In genomic region chr6:38307730-38308129, GRCh38 we compare ENCODE assay signal across 12 cellular contexts.
DNase-seq lines count a peak whose midpoint lies in the region; ATAC-seq and TF ChIP-seq lines count a peak whose summit lies in the region.
"Had no signal": no experiment of that assay in that cellular context is flagged by ENCODE, and none has a peak within 500 bp of the region (broad histone marks: within the 10 kb centered on the region; RNA-seq: fewer than 3 reads in every experiment).

No MANE protein-coding gene starts in this region.

- H3K4me1 ChIP-seq in adipocyte (ENCODE audit: control insufficient read depth, insufficient read depth, low read length): peaks cover 5% of the 10 kb centered on the region

- no peak overlapping the region for H3K4me3 ChIP-seq in GM12864 (ENCODE audit: low read depth, low read length)
- no peak overlapping the region for H3K4me3 ChIP-seq in adipocyte (ENCODE audit: low read length)

- ATAC-seq in GM21381 (IDR thresholded peaks at IDR 0.05; ENCODE audit: unreplicated experiment): peak; percentile 69
- ATAC-seq in HG03175 (IDR thresholded peaks at IDR 0.05; ENCODE audit: unreplicated experiment): peak; percentile 84

- DNase-seq in GM12864 (ENCODE audit: low read depth) (peak; percentile 68), adipocyte (ENCODE audit: low read depth) (peak; percentile 28), anterior cingulate cortex (lab: John Stamatoyannopoulos, UW) (no peak), NCI-H2227 (lab: John Stamatoyannopoulos, UW; ENCODE audit: unreplicated experiment) (no peak), DMS53 treated with DMSO at 0.1 percent for 48 hours (lab: John Stamatoyannopoulos, UW; ENCODE audit: unreplicated experiment) (no peak)
- DNase-seq in stimulated activated naive CD4-positive, alpha-beta T cell treated with Interleukin-2 at 50 U/mL for 16 hours (lab: John Stamatoyannopoulos, UW): no peak
- DNase-seq: Caco-2, cerebellar nuclear complex, NCI-H1105 treated with DMSO at 0.1 percent for 48 hours, occipital lobe had no signal

- H3K27me3 ChIP-seq in adipocyte (replicated peaks; ENCODE audit: control insufficient read depth, insufficient read depth, low read length): no peaks in the 10 kb centered on the region

- H3K36me3 ChIP-seq in adipocyte (ENCODE audit: control insufficient read depth, insufficient read depth, low read length, severe bottlenecking): no peaks in the 10 kb centered on the region

- H3K9ac ChIP-seq in adipocyte (ENCODE audit: low read length): no peak overlapping the region

- no peaks in the 10 kb centered on the region for H3K9me3 ChIP-seq in adipocyte (ENCODE audit: control insufficient read depth, low read length)
- H3K9me3 ChIP-seq: Caco-2 had no signal

- TF ChIP-seq CTCF in GM12864 (IDR thresholded peaks at IDR 0.05; ENCODE audit: low read depth, low read length, missing control alignments): no peak

Comparison
In these comparisons a context has a peak if more than half of its experiments do, and no peak if none do; other contexts are left out.
1. DNase-seq: peak in GM12864 (single experiment) and adipocyte (single experiment); none in anterior cingulate cortex (0 of 58), NCI-H2227 (single experiment), DMS53 treated with DMSO at 0.1 percent for 48 hours (single experiment) and stimulated activated naive CD4-positive, alpha-beta T cell treated with Interleukin-2 at 50 U/mL for 16 hours (single experiment).